ENCODE assay signal across 17 cellular contexts in the genomic region with DNA sequence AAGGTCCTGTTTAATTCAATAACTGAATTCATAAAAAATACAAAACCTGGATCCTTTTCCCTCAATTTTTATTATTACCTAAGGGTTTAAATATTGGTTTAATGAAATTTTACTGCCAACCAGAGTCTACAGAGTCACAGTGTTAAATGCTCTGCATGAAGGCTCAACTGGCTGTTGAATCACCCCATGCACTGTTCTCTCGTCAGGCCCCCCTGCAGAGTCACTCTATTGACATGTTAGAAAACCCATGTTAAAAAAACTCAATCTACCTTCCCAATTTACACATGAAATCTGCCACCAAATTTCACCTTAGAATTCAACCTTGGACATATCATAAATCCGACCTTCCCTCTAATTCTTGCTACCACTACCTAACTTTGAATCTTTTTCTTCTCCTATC. TPM values are rescaled to one million over a fixed set of nuclear protein-coding genes. Genes with fewer than 3 reads are reported as not detected.
DNase-seq lines count a peak whose midpoint lies in the region; ATAC-seq and TF ChIP-seq lines count a peak whose summit lies in the region.
"Had no signal": no experiment of that assay in that cellular context is flagged by ENCODE, and none has a peak within 500 bp of the region (broad histone marks: within the 10 kb centered on the region; RNA-seq: fewer than 3 reads in every experiment).

No MANE protein-coding gene starts in this region.

- H3K4me1 ChIP-seq in HUES48 (ENCODE audit: control insufficient read depth, insufficient read depth, low read length), result peaks cover 10% of the 10 kb centered on the region
- H3K4me1 ChIP-seq in endodermal cell (ENCODE audit: control insufficient read depth, insufficient read depth, low read length), result no peaks in the 10 kb centered on the region
- H3K4me1 ChIP-seq: Peyer's patch had no signal

- H3K27me3 ChIP-seq in HUES48 (ENCODE audit: control insufficient read depth, insufficient read depth, low read length) (no peaks in the 10 kb centered on the region), endodermal cell (ENCODE audit: control insufficient read depth, insufficient read depth, low read length, poor library complexity, severe bottlenecking) (no peaks in the 10 kb centered on the region)
- H3K27me3 ChIP-seq: Peyer's patch had no signal

- H3K4me1 Mint-ChIP-seq in activated T-cell treated with anti-CD3 and anti-CD28 coated beads, Interleukin-2, amount 50 U/mL, for 24 hours (ENCODE audit: low read depth), result peaks cover 3% of the 10 kb centered on the region
- H3K4me1 Mint-ChIP-seq in endodermal cell, result peaks cover 6% of the 10 kb centered on the region
- peaks cover 4% of the 10 kb centered on the region for H3K4me1 Mint-ChIP-seq in stimulated activated effector memory CD8-positive, alpha-beta T cell treated with anti-CD3 and anti-CD28 coated beads, Interleukin-12 subunit alpha, Interleukin-12 subunit beta, amount 100 ng/mL, for 72 hours
- H3K4me1 Mint-ChIP-seq: B cell had no signal

- WGBS in endodermal cell (ENCODE audit: insufficient coverage in 1 of 2, insufficient read length in 1 of 2), 2 experiments, result 77 to 86% methylated on average over 2 of the region's 2 CpGs

- H3K4me3 ChIP-seq in HUES48 (ENCODE audit: low read depth, low read length) (no peak overlapping the region), endodermal cell (ENCODE audit: low read length) (no peak overlapping the region)
- H3K4me3 ChIP-seq: Peyer's patch had no signal

- H3K9me3 Mint-ChIP-seq in activated T-cell treated with anti-CD3 and anti-CD28 coated beads, Interleukin-2, amount 50 U/mL, for 24 hours, result no peaks in the 10 kb centered on the region
- H3K9me3 Mint-ChIP-seq in endodermal cell, result no peaks in the 10 kb centered on the region
- no peaks in the 10 kb centered on the region for H3K9me3 Mint-ChIP-seq in stimulated activated effector memory CD8-positive, alpha-beta T cell treated with anti-CD3 and anti-CD28 coated beads, Interleukin-12 subunit alpha, Interleukin-12 subunit beta, amount 100 ng/mL, for 72 hours

- no peak for TF ChIP-seq CTCF in endodermal cell (conservative IDR thresholded peaks at IDR 0.05)

- ATAC-seq in stimulated activated effector memory CD8-positive, alpha-beta T cell treated with anti-CD3 and anti-CD28 coated beads, Interleukin-12 subunit alpha, Interleukin-12 subunit beta, amount 100 ng/mL, for 72 hours, result no peak
- ATAC-seq in HG03460 (IDR thresholded peaks at IDR 0.05; ENCODE audit: unreplicated experiment) (no peak), GM21367 (IDR thresholded peaks at IDR 0.05; ENCODE audit: unreplicated experiment) (no peak)

- H3K4me3 Mint-ChIP-seq in activated T-cell treated with anti-CD3 and anti-CD28 coated beads, Interleukin-2, amount 50 U/mL, for 24 hours, result no peak overlapping the region
- no peak overlapping the region for H3K4me3 Mint-ChIP-seq in endodermal cell
- H3K4me3 Mint-ChIP-seq in stimulated activated effector memory CD8-positive, alpha-beta T cell treated with anti-CD3 and anti-CD28 coated beads, Interleukin-12 subunit alpha, Interleukin-12 subunit beta, amount 100 ng/mL, for 72 hours, result no peak overlapping the region
- H3K4me3 Mint-ChIP-seq: B cell had no signal

- H3K9ac ChIP-seq in HUES48 (ENCODE audit: low read depth, low read length), result no peak overlapping the region
- H3K9ac ChIP-seq in endodermal cell (ENCODE audit: extremely low read depth, low read length, poor library complexity, severe bottlenecking), result no peak overlapping the region

- no peak for DNase-seq in activated T-cell treated with anti-CD3 and anti-CD28 coated beads, Interleukin-2, amount 50 U/mL, for 24 hours
- DNase-seq in activated T-cell treated with anti-CD3 and anti-CD28 coated beads for 4 hours (no peak), endodermal cell (peak; percentile 86), NCI-H1048 (lab: John Stamatoyannopoulos, UW) (no peak)
- DNase-seq in stimulated activated effector memory CD8-positive, alpha-beta T cell treated with anti-CD3 and anti-CD28 coated beads, Interleukin-12 subunit alpha, Interleukin-12 subunit beta, amount 100 ng/mL, for 72 hours (ENCODE audit: low spot score in 2 of 2), result no peak
- DNase-seq: 8988T; COR-L47; HCEC 1CT; KBM-7; NCI-H1105 treated with DMSO at 0.1 percent for 48 hours; NCI-H1694; NK-92 treated with Interleukin-12 subunit alpha and Interleukin-12 subunit beta, amount 100 ng/mL, for 24 hours; Peyer's patch had no signal

- H3K27me3 Mint-ChIP-seq in activated T-cell treated with anti-CD3 and anti-CD28 coated beads, Interleukin-2, amount 50 U/mL, for 24 hours, result no peaks in the 10 kb centered on the region
- H3K27me3 Mint-ChIP-seq in endodermal cell (ENCODE audit: insufficient read depth), result no peaks in the 10 kb centered on the region
- H3K27me3 Mint-ChIP-seq: B cell had no signal

- H3K27ac Mint-ChIP-seq in activated T-cell treated with anti-CD3 and anti-CD28 coated beads, Interleukin-2, amount 50 U/mL, for 24 hours, result peak overlapping the region; percentile 6
- H3K27ac Mint-ChIP-seq in endodermal cell, result peak overlapping the region; percentile 0
- H3K27ac Mint-ChIP-seq in stimulated activated effector memory CD8-positive, alpha-beta T cell treated with anti-CD3 and anti-CD28 coated beads, Interleukin-12 subunit alpha, Interleukin-12 subunit beta, amount 100 ng/mL, for 72 hours, result peak overlapping the region; percentile 4
- H3K27ac Mint-ChIP-seq: B cell had no signal

- peak overlapping the region; percentile 32 for H3K27ac ChIP-seq in HUES48 (ENCODE audit: low read depth, low read length)
- H3K27ac ChIP-seq in endodermal cell (ENCODE audit: low read depth, low read length), result no peak overlapping the region
- H3K27ac ChIP-seq: Peyer's patch had no signal

- H3K36me3 ChIP-seq in HUES48 (ENCODE audit: control insufficient read depth, insufficient read depth, low read length) (peaks cover 61% of the 10 kb centered on the region), endodermal cell (ENCODE audit: control insufficient read depth, insufficient read depth, low read length) (peaks cover 84% of the 10 kb centered on the region)

- H3K36me3 Mint-ChIP-seq in activated T-cell treated with anti-CD3 and anti-CD28 coated beads, Interleukin-2, amount 50 U/mL, for 24 hours (ENCODE audit: low read depth), result peaks cover 92% of the 10 kb centered on the region
- H3K36me3 Mint-ChIP-seq in endodermal cell (ENCODE audit: low read depth), result peaks cover 68% of the 10 kb centered on the region
- peaks cover 100% of the 10 kb centered on the region for H3K36me3 Mint-ChIP-seq in stimulated activated effector memory CD8-positive, alpha-beta T cell treated with anti-CD3 and anti-CD28 coated beads, Interleukin-12 subunit alpha, Interleukin-12 subunit beta, amount 100 ng/mL, for 72 hours

- H3K9me3 ChIP-seq in HUES48 (ENCODE audit: control insufficient read depth, insufficient read depth, low read length) (no peaks in the 10 kb centered on the region), endodermal cell (ENCODE audit: control insufficient read depth, low read length) (no peaks in the 10 kb centered on the region)
- H3K9me3 ChIP-seq: Peyer's patch had no signal

RNA-seq across cellular contexts. Expression of gene ULK2, which starts 43.3 kb away (rescaled TPM):
- 10 to 100 TPM; 19.5 to 33.7 TPM for total RNA-seq in endodermal cell
- 33.4 TPM for polyA plus RNA-seq in endodermal cell (2013, experiment 1 of 2)
- polyA plus RNA-seq in endodermal cell (2013, experiment 2 of 2), result 27.4 TPM
